ENCODE assay signal across 8 cellular contexts in the genomic region with DNA sequence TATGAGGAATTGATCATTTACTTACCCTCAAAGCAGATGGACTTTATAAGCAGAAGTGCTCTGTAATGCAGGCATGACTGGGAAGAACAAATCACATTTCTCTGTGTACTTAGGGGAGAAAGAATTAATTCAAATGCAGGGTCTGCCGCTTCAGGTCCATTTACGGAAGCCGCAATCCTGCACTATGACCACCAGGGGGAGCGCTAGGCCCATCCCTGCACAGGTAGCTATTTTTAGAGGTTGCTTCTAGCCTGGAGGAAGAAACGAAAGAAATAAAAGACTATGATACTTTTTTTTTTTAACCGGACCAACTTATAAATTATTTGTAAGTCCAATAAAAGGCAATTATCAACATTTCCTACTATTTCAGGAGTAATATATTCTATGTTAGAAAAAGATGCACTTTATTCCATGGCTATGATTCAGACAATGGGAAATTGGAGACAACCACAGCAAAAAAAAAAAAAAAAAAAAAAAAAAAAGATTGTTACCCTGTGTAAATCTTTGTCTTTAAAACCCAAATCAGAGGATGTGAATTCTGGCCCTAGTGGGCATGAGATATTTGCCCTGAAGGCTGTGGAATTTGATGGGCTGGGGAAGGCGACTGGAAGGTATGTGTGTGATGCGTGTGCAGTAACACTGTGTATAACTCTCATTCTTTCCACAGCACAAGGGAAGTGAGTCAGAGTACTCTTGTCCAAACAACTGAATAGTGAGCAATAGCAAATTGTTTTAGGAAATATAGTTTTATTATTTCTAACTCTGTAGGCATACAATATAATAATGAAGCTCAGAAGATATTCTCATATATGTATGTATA. TPM values are rescaled to one million over a fixed set of nuclear protein-coding genes. Genes with fewer than 3 reads are reported as not detected.
DNase-seq lines count a peak whose midpoint lies in the region; ATAC-seq and TF ChIP-seq lines count a peak whose summit lies in the region.

No MANE protein-coding gene starts in this region.

- peaks cover 35% of the 10 kb centered on the region for H3K27me3 Mint-ChIP-seq in CD4-positive, alpha-beta T cell

- POLR2A ChIA-PET in CD4-positive, alpha-beta T cell (lab: Charles Lee), result interaction anchor here (0.6 kb wide), 2 partner anchors 40 to 603 kb away, joined by 4 read pairs; no protein-coding TSS in a partner anchor

- H3K9me3 Mint-ChIP-seq in CD4-positive, alpha-beta T cell, result no peaks in the 10 kb centered on the region

- peak; percentile 62 for ATAC-seq in CD4-positive, alpha-beta T cell (ENCODE audit: poor library complexity)
- ATAC-seq in GM19324 (IDR thresholded peaks at IDR 0.05; ENCODE audit: low FRiP score, unreplicated experiment), result peak; percentile 63

- H3K36me3 Mint-ChIP-seq in CD4-positive, alpha-beta T cell (ENCODE audit: low read depth), result no peaks in the 10 kb centered on the region

- H3K27ac Mint-ChIP-seq in CD4-positive, alpha-beta T cell, result no peak overlapping the region

- CTCF ChIA-PET in CD4-positive, alpha-beta T cell (lab: Charles Lee), result interaction anchor here (0.8 to 1.8 kb wide), 3 partner anchors 10 to 1820 kb away, joined by 4 to 7 read pairs (median 4); a partner anchor contains a TSS

- H3K9me3 ChIP-seq in CD4-positive, alpha-beta T cell (ENCODE audit: control insufficient read depth, low read length), result no peaks in the 10 kb centered on the region

- H3K27me3 ChIP-seq in CD4-positive, alpha-beta T cell (ENCODE audit: control insufficient read depth, insufficient read depth, low read length), result peaks cover 7% of the 10 kb centered on the region

- no peak overlapping the region for H3K27ac ChIP-seq in CD4-positive, alpha-beta T cell (ENCODE audit: low read depth, low read length)

- intact Hi-C loops in CD4-positive, alpha-beta T cell (cut with DNase I, micrococcal nuclease), result loop anchor here (1.0 to 5.0 kb wide), 5 partner anchors 510 to 1820 kb away; a partner anchor contains a TSS

- peaks cover 8% of the 10 kb centered on the region for H3K4me1 Mint-ChIP-seq in CD4-positive, alpha-beta T cell (ENCODE audit: low read depth)

- peak; percentile 98 for TF ChIP-seq CTCF in CD4-positive, alpha-beta T cell (IDR thresholded peaks at IDR 0.05)

- DNase-seq in CD4-positive, alpha-beta T cell, result peak; percentile 41 to 66 (median 50)
- DNase-seq in HS-5 (ENCODE audit: low read depth) (peak; percentile 76), RPMI7951 (ENCODE audit: low read depth) (peak; percentile 84), fibroblast of the conjunctiva (ENCODE audit: low read depth) (peak; percentile 82), occipital lobe (lab: John Stamatoyannopoulos, UW) (peak; percentile 38), superior temporal gyrus (ENCODE audit: extremely low spot score) (peak; percentile 91)
- DNase-seq in activated T-helper 1 cell treated with anti-CD3 and anti-CD28 coated beads, Interleukin-2, amount 50 U/mL, for 16 hours (ENCODE audit: low read depth in 1 of 2, low spot score in 1 of 2), result peak; percentile 31 to 38

- H3K4me3 Mint-ChIP-seq in CD4-positive, alpha-beta T cell, result no peak overlapping the region

RNA-seq across cellular contexts. Expression of a gene that starts 12.9 kb away (rescaled TPM):
- total RNA-seq in CD4-positive, alpha-beta T cell, result not detected
- total RNA-seq in RPMI7951 (2014; rRNA removed; shearing (Covaris generic)), result not detected in 2 replicates
- 0.47 TPM for total RNA-seq in occipital lobe

RNA-seq across cellular contexts. Expression of a gene that starts 22.5 kb away (rescaled TPM):
- total RNA-seq in CD4-positive, alpha-beta T cell, result not detected
- total RNA-seq in RPMI7951 (2014; rRNA removed; shearing (Covaris generic)), result not detected in 2 replicates
- total RNA-seq in occipital lobe, result not detected

Comparison
In these comparisons a context has a peak if more than half of its experiments do, and no peak if none do; other contexts are left out.
1. DNase-seq: peak in every context shown above with its lines; median percentile 91 in superior temporal gyrus; 84 in RPMI7951; 82 in fibroblast of the conjunctiva; 76 in HS-5; 50 in CD4-positive, alpha-beta T cell; 38 in occipital lobe; 34 in activated T-helper 1 cell treated with anti-CD3 and anti-CD28 coated beads, Interleukin-2, amount 50 U/mL, for 16 hours.